In genomic region chr11:32829680-32830412, GRCh38 we compare ENCODE assay signal across 8 cellular contexts. TPM values are rescaled to one million over a fixed set of nuclear protein-coding genes. Genes with fewer than 3 reads are reported as not detected.
A peak's percentile ranks its signal among the peaks of the same experiment; 100 is the strongest.
DNase-seq lines count a peak whose midpoint lies in the region; TF ChIP-seq lines count a peak whose summit lies in the region.

TSS of gene PRRG4 (plus strand) at chr11:32829927. CDS start at chr11:32830530, 603 bp downstream.

- peaks cover 8% of the 10 kb centered on the region; the same call in 1 of the 2 replicates for H3K4me1 ChIP-seq in HAP-1
- H3K4me1 ChIP-seq in Loucy (ENCODE audit: insufficient read depth, low read length, poor library complexity, severe bottlenecking): peaks cover 4% of the 10 kb centered on the region
- peaks cover 0 to 17% (median 15%) of the 10 kb centered on the region in 5 donors for H3K4me1 ChIP-seq in subcutaneous abdominal adipose tissue (ENCODE audit: control insufficient read depth in 5 of 5, insufficient read depth in 5 of 5, low read length in 5 of 5)

- no peaks in the 10 kb centered on the region for H4K20me1 ChIP-seq in Loucy (ENCODE audit: insufficient read depth, low read length, poor library complexity, severe bottlenecking)

- H3K9ac ChIP-seq in Loucy (ENCODE audit: low read depth, low read length, poor library complexity, severe bottlenecking) (peak within 1 kb of the TSS; percentile 15), subcutaneous abdominal adipose tissue (ENCODE audit: low read length in 5 of 5) (peak within 1 kb of the TSS in 4 of 5 donors; percentile 24 to 64 (median 52))

- H3K27ac ChIP-seq in epithelial cell of prostate (peak within 1 kb of the TSS; percentile 70), subcutaneous abdominal adipose tissue (ENCODE audit: low read depth, low read length) (no peak within 1 kb of the TSS)

- TF ChIP-seq CTCF in Loucy (conservative IDR thresholded peaks at IDR 0.05; ENCODE audit: low read length): no peak
- TF ChIP-seq CTCF in WI38 (IDR thresholded peaks at IDR 0.05; ENCODE audit: low read depth, low read length): no peak

- H3F3A ChIP-seq in Loucy (ENCODE audit: low read depth): no peaks in the 10 kb centered on the region

- H3K9me3 ChIP-seq in HAP-1 (no peaks in the 10 kb centered on the region), Loucy (ENCODE audit: insufficient read depth, low read depth, low read length) (no peaks in the 10 kb centered on the region), subcutaneous abdominal adipose tissue (ENCODE audit: control insufficient read depth in 5 of 5, low read length in 5 of 5) (no peaks in the 10 kb centered on the region)

- H3K4me3 ChIP-seq in HAP-1: peak within 1 kb of the TSS; percentile 44
- peak within 1 kb of the TSS; percentile 68 for H3K4me3 ChIP-seq in Loucy (ENCODE audit: low read length, poor library complexity, severe bottlenecking)
- peak within 1 kb of the TSS; percentile 63 for H3K4me3 ChIP-seq in WI38 (ENCODE audit: low read depth, low read length)
- H3K4me3 ChIP-seq in subcutaneous abdominal adipose tissue (ENCODE audit: low read depth in 1 of 5, low read length in 5 of 5): peak within 1 kb of the TSS; percentile 71 to 80 (median 75)

- H3K79me2 ChIP-seq in Loucy (ENCODE audit: insufficient read depth, low read length): no peaks in the 10 kb centered on the region

- H3K27me3 ChIP-seq in HAP-1 (ENCODE audit: low read depth) (no peaks in the 10 kb centered on the region; the same call in 1 of the 2 replicates), Loucy (ENCODE audit: insufficient read depth, low read length, poor library complexity, severe bottlenecking) (no peaks in the 10 kb centered on the region), subcutaneous abdominal adipose tissue (ENCODE audit: control insufficient read depth in 5 of 5, insufficient read depth in 4 of 5, low read length in 5 of 5) (peaks cover 0 to 2% (median 0%) of the 10 kb centered on the region in 5 donors)

- no peaks in the 10 kb centered on the region for H3K9me2 ChIP-seq in Loucy (replicated peaks; ENCODE audit: low read depth, low read length)

- DNase-seq in SKM-1 (lab: John Stamatoyannopoulos, UW; ENCODE audit: unreplicated experiment) (peak; percentile 71), SKM-1 treated with dmso at 0.1 percent for 144 hours (lab: John Stamatoyannopoulos, UW; ENCODE audit: unreplicated experiment) (no peak), HAP-1 (ENCODE audit: low spot score in 2 of 2) (peak in 1 of 2 experiments; percentile 70), epithelial cell of prostate (ENCODE audit: low read depth, low spot score) (no peak), mucosa of gallbladder (ENCODE audit: low spot score) (peak; percentile 80)

- H3K4me2 ChIP-seq in Loucy (ENCODE audit: low read depth, low read length, poor library complexity, severe bottlenecking): peak within 1 kb of the TSS; percentile 53

- in situ Hi-C loops in HAP-1 (cut with MboI; ENCODE audit: low sequenced_read_pairs): no loop called here

- H3K36me3 ChIP-seq in HAP-1 (replicated peaks): no peaks in the 10 kb centered on the region
- no peaks in the 10 kb centered on the region for H3K36me3 ChIP-seq in Loucy (ENCODE audit: insufficient read depth, low read length)
- no peaks in the 10 kb centered on the region for H3K36me3 ChIP-seq in subcutaneous abdominal adipose tissue (ENCODE audit: control insufficient read depth in 5 of 5, insufficient read depth in 5 of 5, low read length in 5 of 5)

- H2AFZ ChIP-seq in Loucy (ENCODE audit: low read length): peak within 1 kb of the TSS; percentile 87

RNA-seq across cellular contexts. Expression of gene PRRG4, which starts in this region (rescaled TPM):
- total RNA-seq in mucosa of gallbladder: 12.7 TPM

Comparison
In these comparisons a context has a peak if more than half of its experiments do, and no peak if none do; other contexts are left out.
1. DNase-seq: peak in SKM-1 (single experiment) and mucosa of gallbladder (single experiment); none in SKM-1 treated with dmso at 0.1 percent for 144 hours (single experiment) and epithelial cell of prostate (single experiment).
2. Peak in every context shown above with its lines, with median percentiles within 50 percentile points of each other: H3K4me3 ChIP-seq.